In the genomic region with DNA sequence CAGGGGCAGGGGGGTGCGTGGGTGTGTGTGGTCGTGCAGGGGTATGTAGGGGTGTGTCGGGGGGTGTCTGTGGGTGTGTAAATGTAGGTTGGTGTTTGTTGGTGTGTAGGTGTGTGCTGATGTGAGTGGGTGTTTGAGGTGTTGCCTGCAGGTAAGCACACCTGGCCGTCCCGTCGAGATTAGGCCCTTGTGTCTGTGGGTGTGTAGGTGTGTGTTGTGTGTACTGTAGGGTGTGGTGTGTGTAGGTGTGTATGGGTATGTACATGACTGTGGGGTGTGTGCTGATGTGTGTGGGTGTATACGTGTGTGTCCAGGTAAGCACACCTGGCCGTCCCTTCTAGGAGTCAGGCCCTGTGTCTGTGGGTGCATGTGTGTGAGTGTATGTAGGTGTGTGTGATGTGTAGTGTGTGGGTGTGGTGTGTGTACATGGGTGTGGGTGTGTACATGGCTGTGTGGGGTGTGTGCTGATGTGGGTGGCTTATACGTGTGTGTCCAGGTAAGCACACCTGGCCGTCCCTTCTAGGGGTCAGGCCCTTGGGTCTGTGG, we compare ENCODE assay signal across 24 cellular contexts. TPM values are rescaled to one million over a fixed set of nuclear protein-coding genes. Genes with fewer than 3 reads are reported as not detected.
"Had no signal": no experiment of that assay in that cellular context is flagged by ENCODE, and none has a peak within 500 bp of the region (broad histone marks: within the 10 kb centered on the region; RNA-seq: fewer than 3 reads in every experiment).

No MANE protein-coding gene starts in this region.

- H3K27me3 ChIP-seq: foreskin keratinocyte, hepatocyte, left lung, transverse colon had no signal

- H3K27me3 Mint-ChIP-seq: activated B cell treated with CpG ODN at 0.5 μM for 24 hours; activated CD8-positive, alpha-beta memory T cell treated with anti-CD3 and anti-CD28 coated beads, Interleukin-2, amount 10 ng/mL, durations not matched to agents 7 days and 5 days; activated CD8-positive, alpha-beta T cell treated with anti-CD3 and anti-CD28 coated beads for 36 hours; activated naive CD4-positive, alpha-beta T cell treated with anti-CD3 and anti-CD28 coated beads, Interleukin-2, amount 10 ng/mL, durations not matched to agents 7 days and 5 days; natural killer cell treated with Interleukin-12 subunit alpha and Interleukin-12 subunit beta and Interleukin-15 and Interleukin-18, amount 100 ng/mL, for 72 hours; stimulated activated memory B cell treated with anti-CD40 and anti-IgM and Interleukin-4, amounts not matched to agents 10 μg/mL and 1 μg/mL and 100 μg/mL, for 72 hours had no signal

- H3K9me3 Mint-ChIP-seq: activated B cell treated with CpG ODN at 0.5 μM for 24 hours; activated CD8-positive, alpha-beta T cell treated with anti-CD3 and anti-CD28 coated beads for 36 hours; immature natural killer cell; natural killer cell treated with Interleukin-12 subunit alpha and Interleukin-12 subunit beta and Interleukin-15 and Interleukin-18, amount 100 ng/mL, for 72 hours; T-helper 1 cell treated with Interleukin-12 subunit alpha and Interleukin-12 subunit beta and Interleukin-4 antibody, amounts not matched to agents 30 μg/mL and 1 μg/mL, for 36 hours had no signal

- H3K4me3 Mint-ChIP-seq: activated B cell treated with CpG ODN at 0.5 μM for 24 hours; activated CD8-positive, alpha-beta memory T cell treated with anti-CD3 and anti-CD28 coated beads, Interleukin-2, amount 10 ng/mL, durations not matched to agents 7 days and 5 days; activated CD8-positive, alpha-beta T cell treated with anti-CD3 and anti-CD28 coated beads for 36 hours; activated naive CD4-positive, alpha-beta T cell treated with anti-CD3 and anti-CD28 coated beads, Interleukin-2, amount 10 ng/mL, durations not matched to agents 7 days and 5 days; immature natural killer cell; natural killer cell treated with Interleukin-12 subunit alpha and Interleukin-12 subunit beta and Interleukin-15 and Interleukin-18, amount 100 ng/mL, for 72 hours; stimulated activated memory B cell treated with anti-CD40 and anti-IgM and Interleukin-4, amounts not matched to agents 10 μg/mL and 1 μg/mL and 100 μg/mL, for 72 hours; T-helper 1 cell treated with Interleukin-12 subunit alpha and Interleukin-12 subunit beta and Interleukin-4 antibody, amounts not matched to agents 30 μg/mL and 1 μg/mL, for 36 hours had no signal

- H3K4me1 Mint-ChIP-seq: activated B cell treated with CpG ODN at 0.5 μM for 24 hours; activated CD8-positive, alpha-beta memory T cell treated with anti-CD3 and anti-CD28 coated beads, Interleukin-2, amount 10 ng/mL, durations not matched to agents 7 days and 5 days; activated naive CD4-positive, alpha-beta T cell treated with anti-CD3 and anti-CD28 coated beads, Interleukin-2, amount 10 ng/mL, durations not matched to agents 7 days and 5 days; immature natural killer cell; stimulated activated memory B cell treated with anti-CD40 and anti-IgM and Interleukin-4, amounts not matched to agents 10 μg/mL and 1 μg/mL and 100 μg/mL, for 72 hours had no signal

- H3K4me3 ChIP-seq: hepatocyte, left lung, transverse colon had no signal

- H3K36me3 ChIP-seq: transverse colon had no signal

- DNase-seq: activated B cell treated with CpG ODN at 0.5 μM for 24 hours; activated CD4-positive, alpha-beta T cell treated with anti-CD3 and anti-CD28 coated beads for 48 hours; activated CD8-positive, alpha-beta memory T cell treated with anti-CD3 and anti-CD28 coated beads, Interleukin-2, amount 10 ng/mL, durations not matched to agents 7 days and 5 days; activated CD8-positive, alpha-beta T cell treated with anti-CD3 and anti-CD28 coated beads for 36 hours; activated effector memory CD4-positive, alpha-beta T cell treated with anti-CD3 and anti-CD28 coated beads, Interleukin-2, amount 50 U/mL, for 16 hours; activated naive CD4-positive, alpha-beta T cell treated with anti-CD3 and anti-CD28 coated beads, Interleukin-2, amount 10 ng/mL, durations not matched to agents 7 days and 5 days; activated T-cell treated with anti-CD3 and anti-CD28 coated beads for 4 hours; dermis blood vessel endothelial cell; effector CD8-positive, alpha-beta T cell; foreskin keratinocyte; immature natural killer cell; kidney glomerular epithelial cell; left lung; midbrain; occipital lobe; posterior cingulate gyrus; small intestine; T1000; transverse colon had no signal

- ATAC-seq: activated CD8-positive, alpha-beta memory T cell treated with anti-CD3 and anti-CD28 coated beads, Interleukin-2, amount 10 ng/mL, durations not matched to agents 7 days and 5 days; activated CD8-positive, alpha-beta T cell treated with anti-CD3 and anti-CD28 coated beads for 36 hours; foreskin keratinocyte; left lung; sciatic nerve had no signal

- H3K9me3 ChIP-seq: left lung, transverse colon had no signal

- H3K27ac Mint-ChIP-seq: activated B cell treated with CpG ODN at 0.5 μM for 24 hours; activated CD8-positive, alpha-beta memory T cell treated with anti-CD3 and anti-CD28 coated beads, Interleukin-2, amount 10 ng/mL, durations not matched to agents 7 days and 5 days; activated CD8-positive, alpha-beta T cell treated with anti-CD3 and anti-CD28 coated beads for 36 hours; activated naive CD4-positive, alpha-beta T cell treated with anti-CD3 and anti-CD28 coated beads, Interleukin-2, amount 10 ng/mL, durations not matched to agents 7 days and 5 days; immature natural killer cell; natural killer cell treated with Interleukin-12 subunit alpha and Interleukin-12 subunit beta and Interleukin-15 and Interleukin-18, amount 100 ng/mL, for 72 hours; stimulated activated memory B cell treated with anti-CD40 and anti-IgM and Interleukin-4, amounts not matched to agents 10 μg/mL and 1 μg/mL and 100 μg/mL, for 72 hours; T-helper 1 cell treated with Interleukin-12 subunit alpha and Interleukin-12 subunit beta and Interleukin-4 antibody, amounts not matched to agents 30 μg/mL and 1 μg/mL, for 36 hours had no signal

- H3K4me1 ChIP-seq: foreskin keratinocyte had no signal

- H3K36me3 Mint-ChIP-seq: activated CD8-positive, alpha-beta memory T cell treated with anti-CD3 and anti-CD28 coated beads, Interleukin-2, amount 10 ng/mL, durations not matched to agents 7 days and 5 days; activated naive CD4-positive, alpha-beta T cell treated with anti-CD3 and anti-CD28 coated beads, Interleukin-2, amount 10 ng/mL, durations not matched to agents 7 days and 5 days; immature natural killer cell; natural killer cell treated with Interleukin-12 subunit alpha and Interleukin-12 subunit beta and Interleukin-15 and Interleukin-18, amount 100 ng/mL, for 72 hours; stimulated activated memory B cell treated with anti-CD40 and anti-IgM and Interleukin-4, amounts not matched to agents 10 μg/mL and 1 μg/mL and 100 μg/mL, for 72 hours had no signal

RNA-seq across cellular contexts. Expression of a gene that starts 15.8 kb away (rescaled TPM):
- polyA plus RNA-seq: immature natural killer cell had no signal
